In genomic region chr22:49540084-49540483, GRCh38 we compare ENCODE assay signal across 17 cellular contexts.
"Had no signal": no experiment of that assay in that cellular context is flagged by ENCODE, and none has a peak within 500 bp of the region (broad histone marks: within the 10 kb centered on the region; RNA-seq: fewer than 3 reads in every experiment).

No MANE protein-coding gene starts in this region.

- H3K4me3 ChIP-seq: colonic mucosa, esophagus muscularis mucosa, neural progenitor cell, psoas muscle, skin epidermis had no signal

- H3K27me3 ChIP-seq: colonic mucosa, neural progenitor cell had no signal

- ATAC-seq: naive thymus-derived CD4-positive, alpha-beta T cell; psoas muscle; stimulated activated naive B cell treated with anti-CD40 and anti-IgM and Interleukin-4, amounts not matched to agents 10 μg/mL and 1 μg/mL and 100 μg/mL, for 72 hours had no signal

- H3K4me1 ChIP-seq: colonic mucosa, esophagus muscularis mucosa, psoas muscle had no signal

- DNase-seq: colonic mucosa; effector CD8-positive, alpha-beta T cell; foreskin melanocyte; glutamatergic neuron; hypothalamus; mesenchymal stem cell; midbrain; naive thymus-derived CD4-positive, alpha-beta T cell; psoas muscle; right cardiac atrium; stimulated activated CD4-positive, alpha-beta T cell treated with anti-CD3 and anti-CD28 coated beads, Interleukin-15, amount 100 ng/mL, for 24 hours; stimulated activated CD4-positive, alpha-beta T cell treated with anti-CD3 and anti-CD28 coated beads, Interleukin-2, amount 100 ng/mL, for 48 hours; stimulated activated naive B cell treated with anti-CD40 and anti-IgM and Interleukin-4, amounts not matched to agents 10 μg/mL and 1 μg/mL and 100 μg/mL, for 72 hours; trophoblast cell had no signal

- H3K27ac ChIP-seq: colonic mucosa, esophagus muscularis mucosa, neural progenitor cell, psoas muscle, skin epidermis had no signal

- H3K36me3 ChIP-seq: colonic mucosa, esophagus muscularis mucosa, neural progenitor cell had no signal

- H3K9me3 ChIP-seq: colonic mucosa, esophagus muscularis mucosa, psoas muscle had no signal
